Comparison of ENCODE assay signal across 8 cellular contexts in the genomic region with DNA sequence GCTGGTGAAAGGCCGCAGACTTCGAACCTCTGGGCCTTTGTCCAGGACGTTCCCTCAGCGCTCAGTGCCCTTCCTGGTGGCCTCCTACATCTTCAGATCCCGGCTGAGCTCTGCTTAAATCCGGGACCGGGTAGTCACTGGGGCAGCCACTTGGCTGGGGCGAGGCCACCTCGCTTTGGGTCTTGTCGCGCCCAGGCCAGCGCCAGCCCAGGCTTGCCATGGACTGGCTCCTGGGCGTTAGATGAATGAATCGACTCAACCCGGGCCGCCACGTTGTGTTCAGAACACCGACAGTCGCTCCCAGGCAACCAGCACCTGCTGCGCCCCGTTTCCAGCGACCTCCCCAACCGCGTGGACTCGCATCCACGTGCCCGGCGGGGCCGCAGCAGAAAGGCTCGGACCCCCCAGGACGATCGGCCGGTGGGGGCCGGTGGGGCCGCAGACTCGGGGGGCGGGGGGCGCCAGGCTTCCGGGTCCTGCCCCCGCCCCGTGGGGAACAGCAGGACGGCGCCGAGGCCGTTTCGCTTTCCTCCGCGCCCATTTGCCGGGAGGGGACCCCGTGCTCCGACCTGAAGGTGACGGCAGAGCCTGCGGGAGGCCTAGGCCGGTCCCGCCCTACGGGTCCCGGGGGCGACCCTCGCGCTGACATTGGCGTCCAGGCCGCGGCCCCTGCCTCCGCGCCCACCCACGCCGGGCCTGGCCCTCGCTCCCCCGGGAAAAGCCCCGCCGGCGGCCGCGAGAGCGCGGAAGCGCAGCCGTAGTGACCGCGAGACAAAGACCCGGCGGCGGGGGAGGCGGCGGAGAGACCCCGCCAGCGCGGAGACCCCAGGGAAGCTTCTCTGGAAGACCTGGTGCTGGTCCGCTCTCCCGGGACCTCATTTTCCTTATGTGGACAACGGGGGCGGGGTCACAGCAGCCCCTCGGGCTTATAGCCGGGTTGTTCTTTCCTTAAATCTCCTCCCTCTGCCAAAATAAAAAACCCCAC. TPM values are rescaled to one million over a fixed set of nuclear protein-coding genes. Genes with fewer than 3 reads are reported as not detected.
A peak's percentile ranks its signal among the peaks of the same experiment; 100 is the strongest.
DNase-seq lines count a peak whose midpoint lies in the region; ATAC-seq lines count a peak whose summit lies in the region.

No MANE protein-coding gene starts in this region.

- ATAC-seq in GM18511 (IDR thresholded peaks at IDR 0.05; ENCODE audit: unreplicated experiment), result peak; percentile 61
- no peak for ATAC-seq in HG02970 (IDR thresholded peaks at IDR 0.05; ENCODE audit: low FRiP score, unreplicated experiment)

- intact Hi-C loops in cardiac septum (cut with DNase I), result no loop called here

- DNase-seq in NOMO-1 treated with DMSO at 0.1 percent for 48 hours (lab: John Stamatoyannopoulos, UW; ENCODE audit: unreplicated experiment), result peak; percentile 46
- peak; percentile 44 for DNase-seq in activated gamma-delta T cell treated with Interleukin-2 at 50 U/mL for 16 hours
- peak; percentile 82 for DNase-seq in cardiac septum (ENCODE audit: low spot score)
- DNase-seq in NCI-H226, result no peak
- no peak for DNase-seq in SKM-1 treated with dmso at 0.1 percent for 144 hours (lab: John Stamatoyannopoulos, UW; ENCODE audit: unreplicated experiment)

- no peaks in the 10 kb centered on the region for H3K27me3 ChIP-seq in rectal smooth muscle tissue (ENCODE audit: control insufficient read depth, insufficient read depth, low read length)

- H3K4me3 ChIP-seq in rectal smooth muscle tissue (ENCODE audit: low read length), result peak overlapping the region; percentile 80

- H3K27ac ChIP-seq in rectal smooth muscle tissue (ENCODE audit: low read depth, low read length), result no peak overlapping the region

- H3K36me3 ChIP-seq in rectal smooth muscle tissue (ENCODE audit: control insufficient read depth, insufficient read depth, low read length), result no peaks in the 10 kb centered on the region

- peak overlapping the region; percentile 68 for H3K9ac ChIP-seq in rectal smooth muscle tissue (ENCODE audit: low read length)

- H3K4me1 ChIP-seq in rectal smooth muscle tissue (ENCODE audit: control insufficient read depth, insufficient read depth, low read length), result no peaks in the 10 kb centered on the region

RNA-seq across cellular contexts. Expression of gene RCOR1, which starts 37.3 kb away (rescaled TPM):
- total RNA-seq in cardiac septum, result 12.5 TPM

RNA-seq across cellular contexts. Expression of gene ANKRD9, which starts 45.6 kb away (rescaled TPM):
- 137 TPM for total RNA-seq in cardiac septum

Comparison
In these comparisons a context has a peak if more than half of its experiments do, and no peak if none do; other contexts are left out.
1. DNase-seq: peak in NOMO-1 treated with DMSO at 0.1 percent for 48 hours (single experiment), activated gamma-delta T cell treated with Interleukin-2 at 50 U/mL for 16 hours (single experiment) and cardiac septum (single experiment); none in NCI-H226 (single experiment) and SKM-1 treated with dmso at 0.1 percent for 144 hours (single experiment).